In genomic region chr16:11232302-11232851, GRCh38 we compare ENCODE assay signal across 1 cellular context.
TF ChIP-seq lines count a peak whose summit lies in the region.

No MANE protein-coding gene starts in this region.

TF ChIP-seq in GM23338, 12 proteins besides CTCF, POLR2A, EP300 and RAD21:
- TF ChIP-seq NANOG (IDR thresholded peaks at IDR 0.05; ENCODE audit: borderline replicate concordance) (no peak), STAT1 (IDR thresholded peaks at IDR 0.05; ENCODE audit: unreplicated experiment) (no peak), ETS1 (IDR thresholded peaks at IDR 0.05) (no peak), ZNF114 (CRISPR knock-in tag; IDR thresholded peaks at IDR 0.05) (no peak)
